In genomic region chr12:46492471-46493351, GRCh38 we compare ENCODE assay signal across 10 cellular contexts.
DNase-seq lines count a peak whose midpoint lies in the region; ATAC-seq and TF ChIP-seq lines count a peak whose summit lies in the region.
"Had no signal": no experiment of that assay in that cellular context is flagged by ENCODE, and none has a peak within 500 bp of the region (broad histone marks: within the 10 kb centered on the region; RNA-seq: fewer than 3 reads in every experiment).

No MANE protein-coding gene starts in this region.

- in situ Hi-C loops in GM13977 (cut with MboI; ENCODE audit: low pct_unique_long_range_greater_than_20kb, low sequenced_read_pairs, unreplicated experiment) = no loop called here

- ATAC-seq in heart right ventricle (peak in 6 of 8 donors; percentile 26 to 75 (median 62)), HG03196 (IDR thresholded peaks at IDR 0.05; ENCODE audit: unreplicated experiment) (no peak), aorta (ENCODE audit: low FRiP score) (no peak)

- no peak overlapping the region for H3K4me3 ChIP-seq in heart right ventricle
- no peak overlapping the region for H3K4me3 ChIP-seq in vagina
- H3K4me3 ChIP-seq in aorta (ENCODE audit: low read length in 2 of 2) = no peak overlapping the region

- H3K36me3 ChIP-seq in heart right ventricle (no peaks in the 10 kb centered on the region), vagina (no peaks in the 10 kb centered on the region), aorta (ENCODE audit: control insufficient read depth in 1 of 2, insufficient read depth in 2 of 2, low read length in 1 of 2) (no peaks in the 10 kb centered on the region)

- 69 to 73% methylated on average over 10 of the region's 10 CpGs for WGBS in heart right ventricle, 2 donors
- 58 to 60% methylated on average over 10 of the region's 10 CpGs for WGBS in aorta, 2 donors

- intact Hi-C loops in heart right ventricle (cut with DNase I) (no loop called here), cardiac septum (cut with DNase I) (no loop called here), vagina (cut with DNase I) (no loop called here), aorta (cut with DNase I) (no loop called here)

- no peak for TF ChIP-seq POLR2A in vagina (IDR thresholded peaks at IDR 0.05)

- H3K27me3 ChIP-seq in heart right ventricle = no peaks in the 10 kb centered on the region
- H3K27me3 ChIP-seq in vagina = no peaks in the 10 kb centered on the region
- no peaks in the 10 kb centered on the region for H3K27me3 ChIP-seq in aorta (ENCODE audit: control insufficient read depth in 1 of 2, insufficient read depth in 2 of 2, low read length in 1 of 2)

- TF ChIP-seq CTCF in heart right ventricle (IDR thresholded peaks at IDR 0.05) (no peak), vagina (IDR thresholded peaks at IDR 0.05) (no peak), GM13977 (IDR thresholded peaks at IDR 0.05; ENCODE audit: extremely low read depth, insufficient read depth, missing control alignments) (no peak)

- peaks cover 4 to 60% (median 37%) of the 10 kb centered on the region in 9 donors for H3K4me1 ChIP-seq in heart right ventricle
- H3K4me1 ChIP-seq in vagina = peaks cover 37% of the 10 kb centered on the region
- H3K4me1 ChIP-seq in aorta (ENCODE audit: control insufficient read depth in 1 of 2, insufficient read depth in 2 of 2, low read length in 2 of 2) = no peaks in the 10 kb centered on the region

- DNase-seq in heart right ventricle = no peak
- no peak for DNase-seq in cardiac septum (ENCODE audit: low spot score)
- peak; percentile 70 for DNase-seq in brain pericyte (ENCODE audit: low read depth, low spot score)
- DNase-seq in left kidney (ENCODE audit: low read depth, low spot score) = peak; percentile 33
- no peak for DNase-seq in vagina (ENCODE audit: extremely low spot score in 2 of 2)
- no peak for DNase-seq in aorta
- no peak for DNase-seq in GM13977 (ENCODE audit: low spot score)
- DNase-seq: CD4-positive, alpha-beta T cell; stimulated activated naive CD4-positive, alpha-beta T cell had no signal

- no peaks in the 10 kb centered on the region for H3K9me3 ChIP-seq in heart right ventricle
- H3K9me3 ChIP-seq in vagina = no peaks in the 10 kb centered on the region
- H3K9me3 ChIP-seq in aorta (ENCODE audit: control insufficient read depth, low read length) = no peaks in the 10 kb centered on the region

- H3K27ac ChIP-seq in heart right ventricle = peak overlapping the region in 6 of 10 donors; percentile 19 to 48 (median 32)
- peak overlapping the region; percentile 2 for H3K27ac ChIP-seq in vagina
- no peak overlapping the region for H3K27ac ChIP-seq in aorta (ENCODE audit: low read depth in 1 of 2, low read length in 2 of 2)

Comparison
In these comparisons a context has a peak if more than half of its experiments do, and no peak if none do; other contexts are left out.
1. ATAC-seq: peak in heart right ventricle (6 of 8); none in HG03196 (single experiment) and aorta (single experiment).
2. DNase-seq: peak in brain pericyte (single experiment) and left kidney (single experiment); none in heart right ventricle (0 of 2), cardiac septum (single experiment), vagina (0 of 2), aorta (0 of 2) and GM13977 (single experiment).
3. H3K27ac ChIP-seq: peak in heart right ventricle (6 of 10) and vagina (single experiment); none in aorta (0 of 2).